In the genomic region with DNA sequence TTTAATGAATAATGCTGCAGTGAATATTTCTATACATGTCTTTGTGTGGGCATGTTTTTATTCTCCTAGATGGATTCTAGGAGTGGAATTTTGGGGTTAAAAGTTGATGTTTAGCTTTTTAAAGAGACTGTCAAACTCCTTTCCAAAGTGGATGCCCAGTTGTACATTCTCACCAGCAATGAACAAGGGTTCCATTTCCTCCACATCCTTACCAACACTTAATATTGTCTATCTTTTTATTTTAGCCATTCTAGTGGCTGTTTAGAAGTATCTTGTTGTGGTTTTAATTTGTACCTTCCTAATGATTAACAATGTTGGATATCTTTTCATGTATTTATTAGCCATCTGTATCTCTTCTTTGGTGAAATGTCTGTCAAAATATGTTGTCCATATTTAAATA, we compare ENCODE assay signal across 23 cellular contexts.
DNase-seq lines count a peak whose midpoint lies in the region; ATAC-seq, FAIRE-seq and TF ChIP-seq lines count a peak whose summit lies in the region.
"Had no signal": no experiment of that assay in that cellular context is flagged by ENCODE, and none has a peak within 500 bp of the region (broad histone marks: within the 10 kb centered on the region; RNA-seq: fewer than 3 reads in every experiment).

No MANE protein-coding gene starts in this region.

- H3K79me2 ChIP-seq in HepG2 (ENCODE audit: insufficient read depth, low read length): no peaks in the 10 kb centered on the region

- ATAC-seq in HepG2 (no peak), right lobe of liver (no peak), Right ventricle myocardium superior (ENCODE audit: poor library complexity) (no peak)
- ATAC-seq: GM12878 had no signal

- no peak overlapping the region for H3K4me2 ChIP-seq in HepG2 (ENCODE audit: low read depth, low read length)
- H3K4me2 ChIP-seq: BLaER1 had no signal

- no peak for TF ChIP-seq RAD21 in HepG2 (CRISPR knock-in tag; IDR thresholded peaks at IDR 0.05)

- H3K4me1 ChIP-seq in HepG2 (ENCODE audit: insufficient read depth, low read length): peaks cover 21% of the 10 kb centered on the region
- H3K4me1 ChIP-seq in right lobe of liver: peaks cover 0 to 27% (median 0%) of the 10 kb centered on the region in 4 donors
- H3K4me1 ChIP-seq: BE2C had no signal

- TF ChIP-seq EP300 in HepG2 (IDR thresholded peaks at IDR 0.05; ENCODE audit: low read depth in 2 of 2, low read length in 2 of 2) (no peak), HepG2 (CRISPR knock-in tag; IDR thresholded peaks at IDR 0.05; ENCODE audit: borderline replicate concordance) (no peak)

- H3K36me3 ChIP-seq in HepG2 (replicated peaks in 1 of 2; ENCODE audit: control insufficient read depth in 1 of 2, insufficient read depth in 2 of 2, low read length in 2 of 2) (peaks cover 3% of the 10 kb centered on the region in 2 experiments; a peak in 2 of 5 replicates), right lobe of liver (no peaks in the 10 kb centered on the region)
- H3K36me3 ChIP-seq: BE2C, BLaER1 had no signal

- H3K27ac ChIP-seq in HepG2 (ENCODE audit: extremely low read length, insufficient read depth, low read length) (no peak overlapping the region), right lobe of liver (peak overlapping the region in 1 of 3 donors; percentile 83)
- H3K27ac ChIP-seq: 22Rv1, BLaER1 had no signal

- intact Hi-C loops in HepG2 (cut with micrococcal nuclease; ENCODE audit: unreplicated experiment): no loop called here
- intact Hi-C loops in right lobe of liver (cut with DNase I): no loop called here
- intact Hi-C loops in Right ventricle myocardium superior (cut with DNase I): no loop called here

- in situ Hi-C loops in HepG2 (cut with HindIII; ENCODE audit: extremely low pct_ligation_motif_present, low pct_unique_long_range_greater_than_20kb): no loop called here

- TF ChIP-seq CTCF in HepG2 (CRISPR knock-in tag; IDR thresholded peaks at IDR 0.05): no peak
- no peak for TF ChIP-seq CTCF in right lobe of liver (IDR thresholded peaks at IDR 0.05)

- H3K9ac ChIP-seq in HepG2 (ENCODE audit: insufficient read depth, low read depth, low read length): no peak overlapping the region
- H3K9ac ChIP-seq: BLaER1 had no signal

- BruUV-seq in HepG2 (replicated peaks; lab: Mats Ljungman, UMichigan): no TSS peak

- CTCF ChIA-PET in HepG2 (lab: Yijun Ruan, JAX; ENCODE audit: low intra/inter-chr PET ratio, low total read pairs): no interaction called here

- no peak for DNase-seq in HepG2 (ENCODE audit: low spot score)
- no peak for DNase-seq in right lobe of liver
- DNase-seq in HTR-8/SVneo (ENCODE audit: insufficient read length, low spot score): no peak
- DNase-seq in RCC 7860 (ENCODE audit: low spot score): no peak
- no peak for DNase-seq in Right ventricle myocardium superior
- DNase-seq: ACHN; BE2C; CD4-positive, alpha-beta memory T cell; CD4-positive, CD25-positive, alpha-beta regulatory T cell; CD8-positive, alpha-beta memory T cell; COR-L47; DMS 273 treated with DMSO at 0.1 percent for 48 hours; DMS153; DMS53; DMS79; DND-41; EL; GDM1 had no signal

- H3K27me3 ChIP-seq in HepG2 (ENCODE audit: control insufficient read depth in 1 of 2, insufficient read depth in 2 of 2, low read length in 2 of 2) (no peaks in the 10 kb centered on the region), right lobe of liver (no peaks in the 10 kb centered on the region)
- H3K27me3 ChIP-seq: BLaER1 had no signal

- no peak for TF ChIP-seq POLR2A in HepG2 (IDR thresholded peaks at IDR 0.05; ENCODE audit: insufficient read depth in 1 of 2, low read depth in 2 of 2, low read length in 2 of 2)
- TF ChIP-seq POLR2A in right lobe of liver (IDR thresholded peaks at IDR 0.05): no peak

- POLR2A ChIA-PET in HepG2 (lab: Yijun Ruan, JAX): no interaction called here

- H4K20me1 ChIP-seq in HepG2 (ENCODE audit: insufficient read depth, low read length): no peaks in the 10 kb centered on the region
- H4K20me1 ChIP-seq: BLaER1 had no signal

- H3K4me3 ChIP-seq in HepG2 (replicated peaks in 1 of 3; ENCODE audit: insufficient read depth in 1 of 3, low read depth in 2 of 3, low read length in 3 of 3) (no peak overlapping the region), right lobe of liver (no peak overlapping the region)
- H3K4me3 ChIP-seq: BLaER1, GM12878 had no signal

- no peak overlapping the region for H2AFZ ChIP-seq in HepG2 (ENCODE audit: low read length)

- H3K9me3 ChIP-seq in HepG2 (ENCODE audit: low read length) (no peaks in the 10 kb centered on the region), right lobe of liver (no peaks in the 10 kb centered on the region)
- H3K9me3 ChIP-seq: BE2C had no signal

- FAIRE-seq in HepG2 (lab: Jason Lieb, UNC) (no peak), HTR-8/SVneo (lab: Jason Lieb, UNC) (peak; percentile 72), RCC 7860 (lab: Jason Lieb, UNC) (no peak)
- FAIRE-seq: GM12878, GM12892, GM18507 had no signal

TF ChIP-seq in HepG2, 621 proteins besides CTCF, POLR2A, EP300 and RAD21:
- no peak for TF ChIP-seq KDM2A (CRISPR knock-in tag; IDR thresholded peaks at IDR 0.05; ENCODE audit: borderline replicate concordance, low read depth)
- TF ChIP-seq, protein P1, sequence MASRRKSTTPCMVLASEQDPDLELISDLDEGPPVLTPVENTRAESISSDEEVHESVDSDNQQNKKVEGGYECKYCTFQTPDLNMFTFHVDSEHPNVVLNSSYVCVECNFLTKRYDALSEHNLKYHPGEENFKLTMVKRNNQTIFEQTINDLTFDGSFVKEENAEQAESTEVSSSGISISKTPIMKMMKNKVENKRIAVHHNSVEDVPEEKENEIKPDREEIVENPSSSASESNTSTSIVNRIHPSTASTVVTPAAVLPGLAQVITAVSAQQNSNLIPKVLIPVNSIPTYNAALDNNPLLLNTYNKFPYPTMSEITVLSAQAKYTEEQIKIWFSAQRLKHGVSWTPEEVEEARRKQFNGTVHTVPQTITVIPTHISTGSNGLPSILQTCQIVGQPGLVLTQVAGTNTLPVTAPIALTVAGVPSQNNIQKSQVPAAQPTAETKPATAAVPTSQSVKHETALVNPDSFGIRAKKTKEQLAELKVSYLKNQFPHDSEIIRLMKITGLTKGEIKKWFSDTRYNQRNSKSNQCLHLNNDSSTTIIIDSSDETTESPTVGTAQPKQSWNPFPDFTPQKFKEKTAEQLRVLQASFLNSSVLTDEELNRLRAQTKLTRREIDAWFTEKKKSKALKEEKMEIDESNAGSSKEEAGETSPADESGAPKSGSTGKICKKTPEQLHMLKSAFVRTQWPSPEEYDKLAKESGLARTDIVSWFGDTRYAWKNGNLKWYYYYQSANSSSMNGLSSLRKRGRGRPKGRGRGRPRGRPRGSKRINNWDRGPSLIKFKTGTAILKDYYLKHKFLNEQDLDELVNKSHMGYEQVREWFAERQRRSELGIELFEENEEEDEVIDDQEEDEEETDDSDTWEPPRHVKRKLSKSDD (CRISPR knock-in tag; IDR thresholded peaks at IDR 0.05; ENCODE audit: low read depth): no peak
- no peak for TF ChIP-seq NRL (CRISPR knock-in tag; IDR thresholded peaks at IDR 0.05; ENCODE audit: borderline replicate concordance)
- TF ChIP-seq, protein P2, sequence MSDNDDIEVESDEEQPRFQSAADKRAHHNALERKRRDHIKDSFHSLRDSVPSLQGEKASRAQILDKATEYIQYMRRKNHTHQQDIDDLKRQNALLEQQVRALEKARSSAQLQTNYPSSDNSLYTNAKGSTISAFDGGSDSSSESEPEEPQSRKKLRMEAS (IDR thresholded peaks at IDR 0.05): no peak
- TF ChIP-seq ZNF225 (CRISPR knock-in tag; IDR thresholded peaks at IDR 0.05): no peak
- TF ChIP-seq ZNF7 (CRISPR knock-in tag; IDR thresholded peaks at IDR 0.05): peak; percentile 85
TF ChIP-seq in HepG2: peak in this region for 1.
